In genomic region chr7:22386865-22387264, GRCh38 we compare ENCODE assay signal across 14 cellular contexts. TPM values are rescaled to one million over a fixed set of nuclear protein-coding genes. Genes with fewer than 3 reads are reported as not detected.
DNase-seq lines count a peak whose midpoint lies in the region; ATAC-seq and TF ChIP-seq lines count a peak whose summit lies in the region.
"Had no signal": no experiment of that assay in that cellular context is flagged by ENCODE, and none has a peak within 500 bp of the region (broad histone marks: within the 10 kb centered on the region; RNA-seq: fewer than 3 reads in every experiment).

No MANE protein-coding gene starts in this region.

- peak overlapping the region; percentile 48 for H3K4me3 ChIP-seq in DOHH2 (ENCODE audit: low read length)

- in situ Hi-C loops in KBM-7 (cut with MboI; ENCODE audit: low pct_unique_long_range_greater_than_20kb, low sequenced_read_pairs), result no loop called here

- H4K20me1 ChIP-seq in DOHH2 (ENCODE audit: control insufficient read depth, insufficient read depth, low read depth, low read length), result no peaks in the 10 kb centered on the region

- peaks cover 15% of the 10 kb centered on the region for H3K36me3 ChIP-seq in DOHH2 (ENCODE audit: control insufficient read depth, low read length)

- no peaks in the 10 kb centered on the region for H3K27me3 ChIP-seq in DOHH2 (ENCODE audit: control insufficient read depth, low read length)

- no peaks in the 10 kb centered on the region for H3K9me2 ChIP-seq in DOHH2 (replicated peaks; ENCODE audit: control insufficient read depth, low read length)

- intact Hi-C loops in sciatic nerve (cut with DNase I), result no loop called here

- H3K4me2 ChIP-seq in DOHH2 (ENCODE audit: low read length), result peak overlapping the region; percentile 59

- H3K9me3 ChIP-seq in DOHH2 (ENCODE audit: control insufficient read depth, insufficient read depth, low read length), result no peaks in the 10 kb centered on the region

- DNase-seq in GM19238 (ENCODE audit: insufficient read length, low spot score), result peak; percentile 13
- no peak for DNase-seq in NOMO-1 (lab: John Stamatoyannopoulos, UW; ENCODE audit: unreplicated experiment in 2 of 2)
- DNase-seq in NCI-H2081 (lab: John Stamatoyannopoulos, UW), result no peak
- DNase-seq in KBM-7, result no peak
- DNase-seq in sciatic nerve (ENCODE audit: low spot score), result no peak
- DNase-seq: activated CD4-positive, alpha-beta T cell treated with anti-CD3 and anti-CD28 coated beads for 48 hours; activated gamma-delta T cell; erythroblast; mesendoderm; MV-4-11; NCI-H526 treated with DMSO at 0.1 percent for 48 hours had no signal

- H3F3A ChIP-seq in DOHH2 (ENCODE audit: control insufficient read depth, insufficient read depth), result peaks cover 64% of the 10 kb centered on the region

- H3K79me2 ChIP-seq in DOHH2 (ENCODE audit: control insufficient read depth, low read length), result peaks cover 17% of the 10 kb centered on the region

- peaks cover 100% of the 10 kb centered on the region for H3K4me1 ChIP-seq in DOHH2 (ENCODE audit: control insufficient read depth, low read length)

- ATAC-seq in HG02610 (IDR thresholded peaks at IDR 0.05; ENCODE audit: unreplicated experiment) (peak; percentile 76), HG03280 (IDR thresholded peaks at IDR 0.05; ENCODE audit: unreplicated experiment) (peak; percentile 49), sciatic nerve (no peak)

- H3K27ac ChIP-seq in DOHH2 (ENCODE audit: low read depth, low read length), result peak overlapping the region; percentile 97

- TF ChIP-seq CTCF in DOHH2 (IDR thresholded peaks at IDR 0.05; ENCODE audit: low read depth, low read length, poor library complexity, severe bottlenecking), result no peak

RNA-seq across cellular contexts. Expression of gene RAPGEF5, which starts 29.9 kb away (rescaled TPM):
- 62.8 TPM for total RNA-seq in sciatic nerve
